26 cellular contexts compared by ENCODE assay signal in the genomic region with DNA sequence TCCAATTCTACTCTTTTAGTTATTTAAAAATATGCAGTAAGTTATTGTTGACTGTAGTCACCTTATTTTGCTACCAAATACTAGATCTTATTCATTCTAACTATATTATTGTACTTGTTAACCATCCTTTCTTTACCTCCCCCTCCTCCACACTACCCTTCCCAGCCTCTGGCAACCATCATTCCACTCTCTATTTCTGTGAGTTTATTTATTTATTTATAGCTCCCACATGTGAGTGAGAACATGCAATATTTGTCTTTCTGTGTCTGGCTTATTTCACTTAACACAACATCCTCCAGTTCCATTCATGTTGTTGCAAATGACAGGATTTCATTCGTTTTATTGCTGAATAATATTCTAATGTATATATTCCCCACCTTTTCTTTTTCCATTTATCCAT.
"Had no signal": no experiment of that assay in that cellular context is flagged by ENCODE, and none has a peak within 500 bp of the region (broad histone marks: within the 10 kb centered on the region; RNA-seq: fewer than 3 reads in every experiment).

No MANE protein-coding gene starts in this region.

- H3K27me3 ChIP-seq: stomach, suprapubic skin, testis, thyroid gland, tibial artery, tibial nerve, transverse colon, upper lobe of left lung, upper lobe of right lung, uterus, vagina had no signal

- H3K4me1 ChIP-seq: testis, thyroid gland, uterus, vagina had no signal

- H3K36me3 ChIP-seq: stomach, suprapubic skin, thoracic aorta, thyroid gland, tibial artery, tibial nerve, transverse colon, upper lobe of left lung, upper lobe of right lung, uterus, vagina had no signal

- DNase-seq: stimulated activated CD4-positive, alpha-beta T cell treated with anti-CD3 and anti-CD28 coated beads, Interleukin-2, amount 100 ng/mL, for 48 hours; stimulated activated CD4-positive, alpha-beta T cell treated with anti-CD3 and anti-CD28 coated beads, Interleukin-4, amount 100 ng/mL, for 1 hour; stimulated activated CD4-positive, alpha-beta T cell treated with anti-CD3 and anti-CD28 coated beads, Interleukin-4, amount 100 ng/mL, for 24 hours; stimulated activated CD4-positive, alpha-beta T cell treated with anti-CD3 and anti-CD28 coated beads, Interleukin-4, amount 100 ng/mL, for 4 hours; stimulated activated CD8-positive, alpha-beta memory T cell treated with anti-CD3 and anti-CD28 coated beads, Interleukin-4, amount 100 ng/mL, for 48 hours; stimulated activated naive B cell treated with anti-CD40 and anti-IgM and Interleukin-4, amounts not matched to agents 10 μg/mL and 1 μg/mL and 100 μg/mL, for 72 hours; stimulated activated naive CD4-positive, alpha-beta T cell; stimulated activated naive CD4-positive, alpha-beta T cell treated with Interleukin-2 at 50 U/mL for 16 hours; stimulated activated naive CD8-positive, alpha-beta T cell treated with anti-CD3 and anti-CD28 coated beads, Interleukin-15, amount 100 ng/mL, for 72 hours; stimulated activated naive CD8-positive, alpha-beta T cell treated with anti-CD3 and anti-CD28 coated beads, Interleukin-15, Interleukin-2, amounts not matched to agents 100 U/mL and 50 U/mL, for 24 hours; stomach; substantia nigra; testis; thyroid gland; tibial artery; transverse colon; trophoblast cell; upper lobe of left lung; upper lobe of right lung; uterus had no signal

- H3K4me3 ChIP-seq: stomach, suprapubic skin, testis, thoracic aorta, thyroid gland, tibial artery, tibial nerve, transverse colon, upper lobe of left lung, upper lobe of right lung, uterus, vagina had no signal

- ATAC-seq: stimulated activated effector memory CD8-positive, alpha-beta T cell treated with anti-CD3 and anti-CD28 coated beads, Interleukin-12 subunit alpha, Interleukin-12 subunit beta, amount 100 ng/mL, for 72 hours; stimulated activated memory B cell treated with anti-CD40 and anti-IgM and Interleukin-4, amounts not matched to agents 10 μg/mL and 1 μg/mL and 100 μg/mL, for 72 hours; stimulated activated naive B cell treated with anti-CD40 and anti-IgM and Interleukin-4, amounts not matched to agents 10 μg/mL and 1 μg/mL and 100 μg/mL, for 72 hours; stimulated activated naive CD8-positive, alpha-beta T cell treated with anti-CD3 and anti-CD28 coated beads, Interleukin-15, amount 100 ng/mL, for 72 hours; stimulated activated naive CD8-positive, alpha-beta T cell treated with anti-CD3 and anti-CD28 coated beads, Interleukin-15, Interleukin-2, amounts not matched to agents 100 U/mL and 50 U/mL, for 24 hours; upper lobe of right lung had no signal

- H3K27ac ChIP-seq: stomach, suprapubic skin, testis, thoracic aorta, thyroid gland, tibial artery, tibial nerve, transverse colon, upper lobe of left lung, upper lobe of right lung, uterus, vagina had no signal

- H3K9me3 ChIP-seq: stomach, suprapubic skin, testis, thoracic aorta, thyroid gland, tibial artery, tibial nerve, transverse colon, upper lobe of left lung, upper lobe of right lung, uterus, vagina had no signal
